24 cellular contexts compared by ENCODE assay signal in genomic region chr10:132974249-132974796, GRCh38. TPM values are rescaled to one million over a fixed set of nuclear protein-coding genes. Genes with fewer than 3 reads are reported as not detected.
DNase-seq lines count a peak whose midpoint lies in the region; ATAC-seq and TF ChIP-seq lines count a peak whose summit lies in the region.
"Had no signal": no experiment of that assay in that cellular context is flagged by ENCODE, and none has a peak within 500 bp of the region (broad histone marks: within the 10 kb centered on the region; RNA-seq: fewer than 3 reads in every experiment).

No MANE protein-coding gene starts in this region.

- peaks cover 45% of the 10 kb centered on the region for H3K4me1 ChIP-seq in BLaER1
- peaks cover 5% of the 10 kb centered on the region; the same call in 1 of the 2 replicates for H3K4me1 ChIP-seq in Panc1 (ENCODE audit: control insufficient read depth, insufficient read depth, low read length)
- H3K4me1 ChIP-seq in mucosa of descending colon (ENCODE audit: low read depth) = no peaks in the 10 kb centered on the region
- H3K4me1 ChIP-seq: ascending aorta, heart left ventricle, prostate gland, tibial artery had no signal

- H3K9ac ChIP-seq in BLaER1 = no peak overlapping the region
- H3K9ac ChIP-seq: KMS-11 had no signal

- intact Hi-C loops in Panc1 (cut with micrococcal nuclease; ENCODE audit: unreplicated experiment) (no loop called here), mucosa of descending colon (cut with DNase I, micrococcal nuclease) (no loop called here)

- ATAC-seq in Panc1 = 0 out of 2 replicates have a peak, but pooled peaks have one; percentile 10
- peak; percentile 27 for ATAC-seq in mucosa of descending colon
- ATAC-seq: heart left ventricle; stimulated activated effector memory CD8-positive, alpha-beta T cell treated with anti-CD3 and anti-CD28 coated beads, Interleukin-12 subunit alpha, Interleukin-12 subunit beta, amount 100 ng/mL, for 72 hours had no signal

- no TSS peak for BruUV-seq in Panc1 (replicated peaks; lab: Mats Ljungman, UMichigan)

- H3K4me2 ChIP-seq in BLaER1 = peak overlapping the region; percentile 79
- H3K4me2 ChIP-seq: KMS-11 had no signal

- CTCF ChIA-PET in Panc1 (lab: Charles Lee) = no interaction called here

- H3K27ac ChIP-seq in BLaER1 (no peak overlapping the region), Panc1 (ENCODE audit: low read length) (no peak overlapping the region)
- H3K27ac ChIP-seq: ascending aorta, heart left ventricle, KMS-11, prostate gland, skin epidermis, tibial artery, VCaP had no signal

- H3K9me3 ChIP-seq in BLaER1 (peaks cover 10% of the 10 kb centered on the region), Panc1 (ENCODE audit: control insufficient read depth, insufficient read depth, low read depth, low read length) (peaks cover 4% of the 10 kb centered on the region; the same call in 1 of the 2 replicates), mucosa of descending colon (no peaks in the 10 kb centered on the region)
- H3K9me3 ChIP-seq: ascending aorta, prostate gland had no signal

- no peaks in the 10 kb centered on the region for H3K36me3 ChIP-seq in BLaER1
- H3K36me3 ChIP-seq in Panc1 (ENCODE audit: control insufficient read depth, insufficient read depth, low read length) = no peaks in the 10 kb centered on the region
- no peaks in the 10 kb centered on the region for H3K36me3 ChIP-seq in mucosa of descending colon (ENCODE audit: low read depth)
- H3K36me3 ChIP-seq: ascending aorta, heart left ventricle, prostate gland, tibial artery had no signal

- H3K4me3 ChIP-seq in BLaER1 = no peak overlapping the region
- no peak overlapping the region for H3K4me3 ChIP-seq in Panc1 (ENCODE audit: low read depth in 2 of 2, low read length in 2 of 2)
- no peak overlapping the region for H3K4me3 ChIP-seq in mucosa of descending colon
- H3K4me3 ChIP-seq: ascending aorta, heart left ventricle, prostate gland, skin epidermis, tibial artery had no signal

- peak; percentile 12 for DNase-seq in NCI-H345 (lab: John Stamatoyannopoulos, UW)
- no peak for DNase-seq in NCI-H345 treated with DMSO at 0.1 percent for 48 hours (lab: John Stamatoyannopoulos, UW; ENCODE audit: unreplicated experiment)
- no peak for DNase-seq in Panc1 (ENCODE audit: low read depth, low spot score)
- peak in 1 of 3 donors; percentile 44 for DNase-seq in mucosa of descending colon
- DNase-seq in HuH-7 (ENCODE audit: low spot score) = no peak
- DNase-seq in cerebellar nuclear complex (lab: John Stamatoyannopoulos, UW) = no peak
- DNase-seq in NCI-H2029 (lab: John Stamatoyannopoulos, UW) = no peak
- DNase-seq: AML-193; central memory CD4-positive, alpha-beta T cell; COR-L47; heart left ventricle; left cardiac atrium; MV-4-11; NCI-H1694 treated with DMSO at 0.1 percent for 48 hours; NCI-H446; stimulated activated CD4-positive, alpha-beta T cell treated with anti-CD3 and anti-CD28 coated beads, Interleukin-2, amount 100 ng/mL, for 24 hours had no signal

- H3K27me3 ChIP-seq in BLaER1 (peaks cover 18% of the 10 kb centered on the region), Panc1 (ENCODE audit: control insufficient read depth, insufficient read depth, low read length) (peaks cover 11% of the 10 kb centered on the region)
- H3K27me3 ChIP-seq: ascending aorta had no signal

- peaks cover 26% of the 10 kb centered on the region for H4K20me1 ChIP-seq in BLaER1

- TF ChIP-seq CTCF in Panc1 (IDR thresholded peaks at IDR 0.05) = no peak
- TF ChIP-seq CTCF in mucosa of descending colon (IDR thresholded peaks at IDR 0.05) = no peak

- in situ Hi-C loops in Panc1 (cut with HindIII; ENCODE audit: low pct_unique_long_range_greater_than_20kb, low sequenced_read_pairs) = no loop called here

- POLR2A ChIA-PET in Panc1 (lab: Charles Lee) = no interaction called here

RNA-seq across cellular contexts. Expression of gene CFAP46, which starts 32.0 kb away (rescaled TPM):
- total RNA-seq in Panc1 (2021; ENCODE audit: unreplicated experiment) (1.6 TPM), mucosa of descending colon (1 to 10 TPM in 1 of 3 donors, under 1 TPM in 1, not detected in 1; 0.78 to 1.0 TPM)
- polyA plus RNA-seq in Panc1 (2012; ENCODE audit: insufficient read length) = 1.4 TPM
- total RNA-seq: ascending aorta had no signal
